In genomic region chr3:58683001-58683845, GRCh38 we compare ENCODE assay signal across 11 cellular contexts. TPM values are rescaled to one million over a fixed set of nuclear protein-coding genes. Genes with fewer than 3 reads are reported as not detected.
A peak's percentile ranks its signal among the peaks of the same experiment; 100 is the strongest.
DNase-seq lines count a peak whose midpoint lies in the region; ATAC-seq and TF ChIP-seq lines count a peak whose summit lies in the region.
"Had no signal": no experiment of that assay in that cellular context is flagged by ENCODE, and none has a peak within 500 bp of the region (broad histone marks: within the 10 kb centered on the region; RNA-seq: fewer than 3 reads in every experiment).

No MANE protein-coding gene starts in this region.

- ATAC-seq in HG02763 (IDR thresholded peaks at IDR 0.05; ENCODE audit: unreplicated experiment) = peak; percentile 55

- no peak overlapping the region for H3K27ac Mint-ChIP-seq in activated CD4-positive, alpha-beta T cell treated with anti-CD3 and anti-CD28 coated beads, Interleukin-2, amount 10 ng/mL, durations not matched to agents 7 days and 5 days
- H3K27ac Mint-ChIP-seq in endothelial cell (ENCODE audit: unreplicated experiment) = no peak overlapping the region

- peak; percentile 5 to 16 for DNase-seq in activated CD4-positive, alpha-beta T cell treated with anti-CD3 and anti-CD28 coated beads, Interleukin-2, amount 50 U/mL, for 48 hours
- DNase-seq in activated CD4-positive, alpha-beta T cell treated with anti-CD3 and anti-CD28 coated beads, Interleukin-2, amount 10 ng/mL, durations not matched to agents 7 days and 5 days = no peak
- DNase-seq in SHP77 treated with DMSO at 0.1 percent for 48 hours (lab: John Stamatoyannopoulos, UW) (peak; percentile 5), skeletal muscle cell (ENCODE audit: low read depth) (peak; percentile 16), hippocampal formation (lab: John Stamatoyannopoulos, UW) (no peak), NCI-H1105 (lab: John Stamatoyannopoulos, UW) (no peak), endothelial cell (ENCODE audit: low spot score) (no peak)

- no peaks in the 10 kb centered on the region for H3K36me3 Mint-ChIP-seq in activated CD4-positive, alpha-beta T cell treated with anti-CD3 and anti-CD28 coated beads, Interleukin-2, amount 10 ng/mL, durations not matched to agents 7 days and 5 days (ENCODE audit: low read depth)
- peaks cover 12% of the 10 kb centered on the region for H3K36me3 Mint-ChIP-seq in endothelial cell (ENCODE audit: low read depth, unreplicated experiment)

- peaks cover 2% of the 10 kb centered on the region for H3K27me3 Mint-ChIP-seq in activated CD4-positive, alpha-beta T cell treated with anti-CD3 and anti-CD28 coated beads, Interleukin-2, amount 10 ng/mL, durations not matched to agents 7 days and 5 days
- H3K27me3 Mint-ChIP-seq in endothelial cell (ENCODE audit: unreplicated experiment) = peaks cover 3% of the 10 kb centered on the region

- H3K4me3 ChIP-seq in skeletal muscle cell (ENCODE audit: low read depth, low read length) = no peak overlapping the region
- H3K4me3 ChIP-seq: dorsolateral prefrontal cortex had no signal

- H3K9me3 Mint-ChIP-seq in activated CD4-positive, alpha-beta T cell treated with anti-CD3 and anti-CD28 coated beads, Interleukin-2, amount 10 ng/mL, durations not matched to agents 7 days and 5 days = no peaks in the 10 kb centered on the region
- peaks cover 8% of the 10 kb centered on the region for H3K9me3 Mint-ChIP-seq in endothelial cell (ENCODE audit: unreplicated experiment)

- CTCF ChIA-PET in activated CD4-positive, alpha-beta T cell treated with anti-CD3 and anti-CD28 coated beads, Interleukin-2, amount 10 ng/mL, durations not matched to agents 7 days and 5 days (lab: Charles Lee) = interaction anchor here (0.8 kb wide), 1 partner anchor 70 kb away, joined by 3 read pairs; no protein-coding TSS in a partner anchor

- POLR2A ChIA-PET in activated CD4-positive, alpha-beta T cell treated with anti-CD3 and anti-CD28 coated beads, Interleukin-2, amount 10 ng/mL, durations not matched to agents 7 days and 5 days (lab: Charles Lee) = no interaction called here

- H3K4me1 Mint-ChIP-seq in activated CD4-positive, alpha-beta T cell treated with anti-CD3 and anti-CD28 coated beads, Interleukin-2, amount 10 ng/mL, durations not matched to agents 7 days and 5 days = no peaks in the 10 kb centered on the region
- H3K4me1 Mint-ChIP-seq in endothelial cell (ENCODE audit: unreplicated experiment) = peaks cover 7% of the 10 kb centered on the region

- TF ChIP-seq CTCF in endothelial cell (IDR thresholded peaks at IDR 0.05; ENCODE audit: unreplicated experiment) = no peak

- no peak overlapping the region for H3K4me3 Mint-ChIP-seq in activated CD4-positive, alpha-beta T cell treated with anti-CD3 and anti-CD28 coated beads, Interleukin-2, amount 10 ng/mL, durations not matched to agents 7 days and 5 days
- H3K4me3 Mint-ChIP-seq in endothelial cell (ENCODE audit: unreplicated experiment) = no peak overlapping the region
- H3K4me3 Mint-ChIP-seq: neural crest cell had no signal

RNA-seq across cellular contexts. Expression of gene FAM3D, which starts 16.6 kb away (rescaled TPM):
- total RNA-seq in activated CD4-positive, alpha-beta T cell treated with anti-CD3 and anti-CD28 coated beads, Interleukin-2, amount 10 ng/mL, durations not matched to agents 7 days and 5 days = not detected
- total RNA-seq in endothelial cell (ENCODE audit: unreplicated experiment) = not detected
- total RNA-seq: T-helper 2 cell treated with Interferon-gamma antibody and Interleukin-4, amounts not matched to agents 100 ng/mL and 5 ng/mL, for 36 hours had no signal

Comparison
In these comparisons a context has a peak if more than half of its experiments do, and no peak if none do; other contexts are left out.
1. DNase-seq: peak in activated CD4-positive, alpha-beta T cell treated with anti-CD3 and anti-CD28 coated beads, Interleukin-2, amount 50 U/mL, for 48 hours (2 of 2), SHP77 treated with DMSO at 0.1 percent for 48 hours (single experiment) and skeletal muscle cell (single experiment); none in activated CD4-positive, alpha-beta T cell treated with anti-CD3 and anti-CD28 coated beads, Interleukin-2, amount 10 ng/mL, durations not matched to agents 7 days and 5 days (single experiment), hippocampal formation (0 of 2), NCI-H1105 (single experiment) and endothelial cell (single experiment).